11 cellular contexts compared by ENCODE assay signal in the genomic region with DNA sequence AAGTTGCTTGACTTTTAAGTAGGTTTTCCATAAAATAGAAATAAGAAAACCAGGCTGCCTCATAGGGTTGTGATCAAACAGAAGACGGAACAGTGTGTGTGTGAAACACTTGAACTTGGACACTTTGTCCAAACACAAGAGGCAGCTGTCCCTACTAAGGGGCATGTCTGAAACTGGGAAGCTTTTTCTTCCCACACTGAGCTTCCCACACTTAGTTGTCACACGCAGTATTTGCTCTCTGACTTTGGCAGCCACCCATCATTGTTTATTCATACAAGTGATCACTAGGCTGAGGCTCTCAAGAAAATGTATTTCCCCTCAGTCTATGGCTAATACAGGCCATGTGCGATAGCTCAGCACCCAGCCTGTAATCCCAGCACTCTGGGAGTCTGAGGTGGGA. TPM values are rescaled to one million over a fixed set of nuclear protein-coding genes. Genes with fewer than 3 reads are reported as not detected.
DNase-seq lines count a peak whose midpoint lies in the region; ATAC-seq and TF ChIP-seq lines count a peak whose summit lies in the region.
"Had no signal": no experiment of that assay in that cellular context is flagged by ENCODE, and none has a peak within 500 bp of the region (broad histone marks: within the 10 kb centered on the region; RNA-seq: fewer than 3 reads in every experiment).

No MANE protein-coding gene starts in this region.

- no CpG with 5 or more reads among the region's 3 CpGs for WGBS in trophoblast cell (ENCODE audit: extremely low coverage, insufficient coverage, insufficient read length)

- no peak overlapping the region for H3K4me3 Mint-ChIP-seq in activated CD4-positive, alpha-beta T cell treated with anti-CD3 and anti-CD28 coated beads, Interleukin-2, amount 10 ng/mL, durations not matched to agents 24 days and 14 days

- peak; percentile 56 for DNase-seq in activated CD4-positive, alpha-beta T cell treated with anti-CD3 and anti-CD28 coated beads, Interleukin-2, amount 10 ng/mL, durations not matched to agents 24 days and 14 days
- no peak for DNase-seq in activated CD4-positive, alpha-beta T cell treated with anti-CD3 and anti-CD28 coated beads for 1 hour
- peak in 1 of 3 donors; percentile 49 for DNase-seq in mucosa of descending colon
- peak in 1 of 2 donors; percentile 80 for DNase-seq in vagina (ENCODE audit: extremely low spot score in 2 of 2)
- DNase-seq in trophoblast cell, result no peak
- DNase-seq in cerebellum (ENCODE audit: low spot score), result no peak
- no peak for DNase-seq in activated effector memory CD4-positive, alpha-beta T cell treated with anti-CD3 and anti-CD28 coated beads, Interleukin-2, amount 50 U/mL, for 16 hours
- DNase-seq: stimulated activated naive CD4-positive, alpha-beta T cell treated with Interleukin-2 at 50 U/mL for 16 hours had no signal

- no peak for TF ChIP-seq CTCF in mucosa of descending colon (IDR thresholded peaks at IDR 0.05)
- no peak for TF ChIP-seq CTCF in vagina (IDR thresholded peaks at IDR 0.05)

- H3K23ac ChIP-seq in trophoblast cell (ENCODE audit: low read length), result no peak overlapping the region

- H4K91ac ChIP-seq in trophoblast cell (ENCODE audit: low read depth, low read length), result no peak overlapping the region

- peaks cover 15% of the 10 kb centered on the region for H3K27me3 Mint-ChIP-seq in activated CD4-positive, alpha-beta T cell treated with anti-CD3 and anti-CD28 coated beads, Interleukin-2, amount 10 ng/mL, durations not matched to agents 24 days and 14 days

- H3K27me3 ChIP-seq in duodenal mucosa (ENCODE audit: control insufficient read depth in 1 of 2, insufficient read depth in 2 of 2, low read length in 2 of 2) (no peaks in the 10 kb centered on the region), vagina (no peaks in the 10 kb centered on the region), trophoblast cell (ENCODE audit: insufficient read depth, low read length) (no peaks in the 10 kb centered on the region)

- no peak overlapping the region for H3K4ac ChIP-seq in trophoblast cell (ENCODE audit: low read depth, low read length)

- H2BK120ac ChIP-seq in trophoblast cell (ENCODE audit: insufficient read depth, low read length, poor library complexity), result no peak overlapping the region

- H3K4me3 ChIP-seq in duodenal mucosa (ENCODE audit: low read depth in 1 of 2, low read length in 2 of 2) (no peak overlapping the region), mucosa of descending colon (no peak overlapping the region), vagina (no peak overlapping the region), trophoblast cell (ENCODE audit: low read depth, low read length) (no peak overlapping the region)

- H3K4me2 ChIP-seq in trophoblast cell (ENCODE audit: low read length), result no peak overlapping the region

- H3K18ac ChIP-seq in trophoblast cell (ENCODE audit: low read length), result no peak overlapping the region

- no peaks in the 10 kb centered on the region for H3K79me2 ChIP-seq in trophoblast cell (ENCODE audit: control insufficient read depth, insufficient read depth, low read length, poor library complexity)

- ATAC-seq in mucosa of descending colon, result peak; percentile 1

- peaks cover 23% of the 10 kb centered on the region for H3K4me1 Mint-ChIP-seq in activated CD4-positive, alpha-beta T cell treated with anti-CD3 and anti-CD28 coated beads, Interleukin-2, amount 10 ng/mL, durations not matched to agents 24 days and 14 days

- no peak overlapping the region for H2BK12ac ChIP-seq in trophoblast cell (ENCODE audit: low read length)

- peaks cover 4% of the 10 kb centered on the region for H3K36me3 Mint-ChIP-seq in activated CD4-positive, alpha-beta T cell treated with anti-CD3 and anti-CD28 coated beads, Interleukin-2, amount 10 ng/mL, durations not matched to agents 24 days and 14 days (ENCODE audit: low read depth)

- intact Hi-C loops in activated CD4-positive, alpha-beta T cell treated with anti-CD3 and anti-CD28 coated beads, Interleukin-2, amount 10 ng/mL, durations not matched to agents 24 days and 14 days (cut with micrococcal nuclease), result loop anchor here (2.0 kb wide), 1 partner anchor 21 kb away; no protein-coding TSS in a partner anchor
- intact Hi-C loops in mucosa of descending colon (cut with DNase I, micrococcal nuclease), result no loop called here
- intact Hi-C loops in vagina (cut with DNase I), result loop anchor here (5.0 to 10.0 kb wide), 2 partner anchors 35 to 233 kb away; a partner anchor contains a TSS

- H3K36me3 ChIP-seq in duodenal mucosa (ENCODE audit: control insufficient read depth in 1 of 2, insufficient read depth in 2 of 2, low read length in 2 of 2) (no peaks in the 10 kb centered on the region), mucosa of descending colon (ENCODE audit: low read depth) (no peaks in the 10 kb centered on the region), vagina (no peaks in the 10 kb centered on the region), trophoblast cell (ENCODE audit: control insufficient read depth in 1 of 2, insufficient read depth in 2 of 2, low read length in 2 of 2) (peaks cover 0 to 8% of the 10 kb centered on the region in 2 experiments)

- no peak overlapping the region for H2AFZ ChIP-seq in trophoblast cell (ENCODE audit: insufficient read depth, low read length, poor library complexity)

- no peak for TF ChIP-seq POLR2A in vagina (IDR thresholded peaks at IDR 0.05)

- peak overlapping the region; percentile 83 for H3K27ac ChIP-seq in duodenal mucosa (ENCODE audit: low read depth, low read length)
- H3K27ac ChIP-seq in vagina, result peak overlapping the region; percentile 75
- H3K27ac ChIP-seq in trophoblast cell (ENCODE audit: low read depth, low read length), result no peak overlapping the region

- peaks cover 8% of the 10 kb centered on the region for H3K79me1 ChIP-seq in trophoblast cell (ENCODE audit: low read length)

- no peaks in the 10 kb centered on the region for H3K9me3 Mint-ChIP-seq in activated CD4-positive, alpha-beta T cell treated with anti-CD3 and anti-CD28 coated beads, Interleukin-2, amount 10 ng/mL, durations not matched to agents 24 days and 14 days

- no peak overlapping the region for H2AK5ac ChIP-seq in trophoblast cell (ENCODE audit: low read length)

- H3K9ac ChIP-seq in duodenal mucosa (ENCODE audit: low read depth in 1 of 2, low read length in 2 of 2), result no peak overlapping the region
- H3K9ac ChIP-seq in trophoblast cell (ENCODE audit: low read length), result no peak overlapping the region

- H3K27ac Mint-ChIP-seq in activated CD4-positive, alpha-beta T cell treated with anti-CD3 and anti-CD28 coated beads, Interleukin-2, amount 10 ng/mL, durations not matched to agents 24 days and 14 days, result no peak overlapping the region

- H3K4me1 ChIP-seq in duodenal mucosa (ENCODE audit: control insufficient read depth in 1 of 2, insufficient read depth in 2 of 2, low read length in 2 of 2), result peaks cover 22 to 48% of the 10 kb centered on the region in 2 donors
- peaks cover 32% of the 10 kb centered on the region for H3K4me1 ChIP-seq in mucosa of descending colon (ENCODE audit: low read depth)
- H3K4me1 ChIP-seq in vagina, result peaks cover 31% of the 10 kb centered on the region
- peaks cover 4 to 14% of the 10 kb centered on the region in 2 experiments for H3K4me1 ChIP-seq in trophoblast cell (ENCODE audit: control insufficient read depth in 1 of 2, insufficient read depth in 2 of 2, low read length in 2 of 2)

- H4K8ac ChIP-seq in trophoblast cell (ENCODE audit: low read depth, low read length), result no peak overlapping the region

- no peak overlapping the region for H4K12ac ChIP-seq in trophoblast cell (ENCODE audit: low read depth, low read length)

- no peak overlapping the region for H2BK5ac ChIP-seq in trophoblast cell (ENCODE audit: low read depth, low read length, poor library complexity)

- no peaks in the 10 kb centered on the region for H3K9me3 ChIP-seq in duodenal mucosa (ENCODE audit: control insufficient read depth in 1 of 2, low read length in 2 of 2)
- H3K9me3 ChIP-seq in mucosa of descending colon, result no peaks in the 10 kb centered on the region
- H3K9me3 ChIP-seq in vagina, result no peaks in the 10 kb centered on the region
- H3K9me3 ChIP-seq in trophoblast cell (ENCODE audit: insufficient read depth, low read depth, low read length), result no peaks in the 10 kb centered on the region

- H3K14ac ChIP-seq in trophoblast cell (ENCODE audit: low read length), result no peak overlapping the region

RNA-seq across cellular contexts. Expression of a gene that starts 1.2 kb away (rescaled TPM):
- 0.51 TPM in 1 of 2 replicates, not detected in the other for total RNA-seq in activated CD4-positive, alpha-beta T cell treated with anti-CD3 and anti-CD28 coated beads, Interleukin-2, amount 10 ng/mL, durations not matched to agents 24 days and 14 days
- total RNA-seq in mucosa of descending colon, result under 1 TPM; 0.51 to 0.70 (median 0.58) TPM
- not detected for total RNA-seq in vagina
- polyA plus RNA-seq in trophoblast cell (2013), result 0.11 and 0.12 TPM in 2 replicates
- total RNA-seq in cerebellum, result not detected
- total RNA-seq: frontal cortex had no signal
- polyA plus RNA-seq: BJ had no signal

RNA-seq across cellular contexts. Expression of a gene that starts 34.4 kb away (rescaled TPM):
- 94.1 and 98.7 TPM in 2 replicates for total RNA-seq in activated CD4-positive, alpha-beta T cell treated with anti-CD3 and anti-CD28 coated beads, Interleukin-2, amount 10 ng/mL, durations not matched to agents 24 days and 14 days
- total RNA-seq in mucosa of descending colon (100 to 1,000 TPM; 317 to 382 (median 381) TPM), vagina (272 TPM), cerebellum (59.8 TPM)
- 205 and 208 TPM in 2 replicates for polyA plus RNA-seq in trophoblast cell (2013)

Comparison
In these comparisons a context has a peak if more than half of its experiments do, and no peak if none do; other contexts are left out.
1. intact Hi-C loops: an anchor here in activated CD4-positive, alpha-beta T cell treated with anti-CD3 and anti-CD28 coated beads, Interleukin-2, amount 10 ng/mL, durations not matched to agents 24 days and 14 days (2.0 kb wide) and vagina (5.0 to 10.0 kb wide); none called in mucosa of descending colon.